In the genomic region with DNA sequence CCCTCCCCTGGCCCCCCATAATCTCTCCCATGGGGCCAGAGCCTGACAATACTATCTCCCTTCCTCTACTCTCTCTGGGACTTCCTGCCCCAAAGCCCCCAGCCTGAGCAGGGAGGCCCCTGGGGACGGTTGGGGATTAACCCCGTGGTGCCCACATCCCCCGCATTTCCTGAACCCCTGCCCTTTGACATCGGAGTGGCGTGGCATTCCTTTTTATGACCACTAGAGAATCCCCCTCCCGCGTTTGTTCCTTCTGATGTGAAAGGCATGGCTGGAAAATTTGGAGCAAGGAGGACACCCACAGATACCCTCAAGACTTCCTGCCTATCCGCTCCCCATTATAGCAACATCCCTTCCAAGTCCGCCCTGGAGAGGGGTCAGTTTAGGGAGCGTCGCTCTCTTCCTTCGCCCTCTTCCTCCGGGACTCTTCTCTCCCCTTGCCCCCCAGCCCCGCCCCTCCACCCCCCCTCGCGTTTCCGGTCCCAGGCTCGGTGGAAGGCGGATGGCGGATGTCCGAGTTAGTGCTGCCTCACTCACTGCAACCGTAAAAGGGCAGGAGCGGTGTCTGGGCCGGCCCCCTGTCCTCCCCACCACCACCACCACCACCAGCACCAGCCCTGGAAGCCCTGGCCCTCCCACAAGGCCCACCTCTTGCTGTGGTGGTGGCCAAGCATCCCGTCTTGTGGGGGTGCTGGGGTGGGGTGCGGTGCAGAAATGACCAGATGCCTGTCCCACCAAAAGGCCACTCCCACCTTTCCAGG, we compare ENCODE assay signal across 1 cellular context.
A peak's percentile ranks its signal among the peaks of the same experiment; 100 is the strongest.
TF ChIP-seq lines count a peak whose summit lies in the region.

No MANE protein-coding gene starts in this region.

TF ChIP-seq in K562, 482 proteins besides CTCF, POLR2A, EP300 and RAD21 (continued from another document and continues in another):
- TF ChIP-seq MYC (IDR thresholded peaks at IDR 0.05; ENCODE audit: low read depth, low read length) (peak; percentile 47; the same call in 1 of the 2 replicates), MYC (CRISPR knock-in tag; IDR thresholded peaks at IDR 0.05; ENCODE audit: borderline replicate concordance, low read depth) (no peak), ZNF124 (CRISPR knock-in tag; IDR thresholded peaks at IDR 0.05) (no peak), ZC3H8 (IDR thresholded peaks at IDR 0.05) (no peak), MECOM (CRISPR knock-in tag; IDR thresholded peaks at IDR 0.05) (no peak), ARID2 (IDR thresholded peaks at IDR 0.05) (no peak), TAL1 (IDR thresholded peaks at IDR 0.05) (no peak), ZNF140 (CRISPR knock-in tag; IDR thresholded peaks at IDR 0.05) (no peak), ZNF75A (CRISPR knock-in tag; IDR thresholded peaks at IDR 0.05) (no peak), YBX1 (IDR thresholded peaks at IDR 0.05) (no peak), SAFB (IDR thresholded peaks at IDR 0.05; ENCODE audit: borderline replicate concordance, low read depth, low read length) (no peak), BRD9 (IDR thresholded peaks at IDR 0.05; ENCODE audit: low read depth, partially characterized antibody) (peak; percentile 36), KAT8 (IDR thresholded peaks at IDR 0.05; ENCODE audit: low read depth) (no peak), ZNF57 (CRISPR knock-in tag; IDR thresholded peaks at IDR 0.05) (no peak), ATF7 (IDR thresholded peaks at IDR 0.05) (no peak; the same call in 1 of the 2 replicates), TSC22D4 (tag; IDR thresholded peaks at IDR 0.05) (no peak), KDM5B (IDR thresholded peaks at IDR 0.05; ENCODE audit: insufficient replicate concordance, low read depth, low read length) (no peak), ERF (CRISPR knock-in tag; IDR thresholded peaks at IDR 0.05) (no peak), PRMT5 (CRISPR knock-in tag; IDR thresholded peaks at IDR 0.05) (no peak), GTF2F1 (IDR thresholded peaks at IDR 0.05; ENCODE audit: low read depth, low read length) (no peak), SMC3 (conservative IDR thresholded peaks at IDR 0.05; ENCODE audit: insufficient read depth, low read depth, low read length) (no peak), BACH1 (tag; IDR thresholded peaks at IDR 0.05) (peak; percentile 52; the same call in 1 of the 2 replicates), RCOR1 (IDR thresholded peaks at IDR 0.05; ENCODE audit: borderline replicate concordance in 1 of 2, low read depth in 2 of 2, low read length in 2 of 2) (no peak), SIN3A (IDR thresholded peaks at IDR 0.05; ENCODE audit: borderline replicate concordance in 2 of 2, control insufficient read depth in 1 of 2, low read depth in 2 of 2, low read length in 2 of 2) (peak in 1 of 2 experiments; percentile 33; a peak in 2 of 4 replicates), ESRRA (IDR thresholded peaks at IDR 0.05; ENCODE audit: borderline replicate concordance, low read depth) (0 out of 2 replicates have a peak, but pooled peaks have one; percentile 4), BRF1 (IDR thresholded peaks at IDR 0.05; ENCODE audit: borderline replicate concordance, extremely low read depth, insufficient read length) (no peak), EZH2 (IDR thresholded peaks at IDR 0.05; ENCODE audit: borderline replicate concordance, low read depth, low read length) (no peak), JUN (IDR thresholded peaks at IDR 0.05; ENCODE audit: borderline replicate concordance, low read depth, low read length) (no peak), JUN (CRISPR knock-in tag; IDR thresholded peaks at IDR 0.05; ENCODE audit: borderline replicate concordance) (no peak), MEIS2 (IDR thresholded peaks at IDR 0.05; ENCODE audit: partially characterized antibody) (no peak), PURB (CRISPR knock-in tag; IDR thresholded peaks at IDR 0.05; ENCODE audit: low read depth) (no peak), ZNF263 (CRISPR knock-in tag; IDR thresholded peaks at IDR 0.05; ENCODE audit: borderline replicate concordance) (no peak), ADNP (tag; IDR thresholded peaks at IDR 0.05) (no peak), ATF1 (CRISPR knock-in tag; IDR thresholded peaks at IDR 0.05) (no peak), ATF1 (tag; IDR thresholded peaks at IDR 0.05) (peak; percentile 23; the same call in 1 of the 2 replicates), ZNF445 (CRISPR knock-in tag; IDR thresholded peaks at IDR 0.05; ENCODE audit: low read depth) (no peak), EGR1 (conservative IDR thresholded peaks at IDR 0.05) (peak; percentile 81), ZNF316 (IDR thresholded peaks at IDR 0.05) (no peak), SAP30 (IDR thresholded peaks at IDR 0.05; ENCODE audit: borderline replicate concordance, insufficient read depth, low read depth, low read length, poor library complexity, severe bottlenecking) (no peak), NCOR1 (IDR thresholded peaks at IDR 0.05) (no peak), ILF3 (IDR thresholded peaks at IDR 0.05; ENCODE audit: borderline replicate concordance) (no peak), CAMTA2 (CRISPR knock-in tag; conservative IDR thresholded peaks at IDR 0.05) (no peak)
- TF ChIP-seq, protein P1, sequence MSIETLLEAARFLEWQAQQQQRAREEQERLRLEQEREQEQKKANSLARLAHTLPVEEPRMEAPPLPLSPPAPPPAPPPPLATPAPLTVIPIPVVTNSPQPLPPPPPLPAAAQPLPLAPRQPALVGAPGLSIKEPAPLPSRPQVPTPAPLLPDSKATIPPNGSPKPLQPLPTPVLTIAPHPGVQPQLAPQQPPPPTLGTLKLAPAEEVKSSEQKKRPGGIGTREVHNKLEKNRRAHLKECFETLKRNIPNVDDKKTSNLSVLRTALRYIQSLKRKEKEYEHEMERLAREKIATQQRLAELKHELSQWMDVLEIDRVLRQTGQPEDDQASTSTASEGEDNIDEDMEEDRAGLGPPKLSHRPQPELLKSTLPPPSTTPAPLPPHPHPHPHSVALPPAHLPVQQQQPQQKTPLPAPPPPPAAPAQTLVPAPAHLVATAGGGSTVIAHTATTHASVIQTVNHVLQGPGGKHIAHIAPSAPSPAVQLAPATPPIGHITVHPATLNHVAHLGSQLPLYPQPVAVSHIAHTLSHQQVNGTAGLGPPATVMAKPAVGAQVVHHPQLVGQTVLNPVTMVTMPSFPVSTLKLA (conservative IDR thresholded peaks at IDR 0.05) = 0 out of 4 replicates have a peak, but pooled peaks have one; percentile 18 to 31
- TF ChIP-seq, protein P2, sequence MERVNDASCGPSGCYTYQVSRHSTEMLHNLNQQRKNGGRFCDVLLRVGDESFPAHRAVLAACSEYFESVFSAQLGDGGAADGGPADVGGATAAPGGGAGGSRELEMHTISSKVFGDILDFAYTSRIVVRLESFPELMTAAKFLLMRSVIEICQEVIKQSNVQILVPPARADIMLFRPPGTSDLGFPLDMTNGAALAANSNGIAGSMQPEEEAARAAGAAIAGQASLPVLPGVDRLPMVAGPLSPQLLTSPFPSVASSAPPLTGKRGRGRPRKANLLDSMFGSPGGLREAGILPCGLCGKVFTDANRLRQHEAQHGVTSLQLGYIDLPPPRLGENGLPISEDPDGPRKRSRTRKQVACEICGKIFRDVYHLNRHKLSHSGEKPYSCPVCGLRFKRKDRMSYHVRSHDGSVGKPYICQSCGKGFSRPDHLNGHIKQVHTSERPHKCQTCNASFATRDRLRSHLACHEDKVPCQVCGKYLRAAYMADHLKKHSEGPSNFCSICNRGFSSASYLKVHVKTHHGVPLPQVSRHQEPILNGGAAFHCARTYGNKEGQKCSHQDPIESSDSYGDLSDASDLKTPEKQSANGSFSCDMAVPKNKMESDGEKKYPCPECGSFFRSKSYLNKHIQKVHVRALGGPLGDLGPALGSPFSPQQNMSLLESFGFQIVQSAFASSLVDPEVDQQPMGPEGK (CRISPR knock-in tag; IDR thresholded peaks at IDR 0.05; ENCODE audit: borderline replicate concordance) = no peak
- TF ChIP-seq, protein P3, sequence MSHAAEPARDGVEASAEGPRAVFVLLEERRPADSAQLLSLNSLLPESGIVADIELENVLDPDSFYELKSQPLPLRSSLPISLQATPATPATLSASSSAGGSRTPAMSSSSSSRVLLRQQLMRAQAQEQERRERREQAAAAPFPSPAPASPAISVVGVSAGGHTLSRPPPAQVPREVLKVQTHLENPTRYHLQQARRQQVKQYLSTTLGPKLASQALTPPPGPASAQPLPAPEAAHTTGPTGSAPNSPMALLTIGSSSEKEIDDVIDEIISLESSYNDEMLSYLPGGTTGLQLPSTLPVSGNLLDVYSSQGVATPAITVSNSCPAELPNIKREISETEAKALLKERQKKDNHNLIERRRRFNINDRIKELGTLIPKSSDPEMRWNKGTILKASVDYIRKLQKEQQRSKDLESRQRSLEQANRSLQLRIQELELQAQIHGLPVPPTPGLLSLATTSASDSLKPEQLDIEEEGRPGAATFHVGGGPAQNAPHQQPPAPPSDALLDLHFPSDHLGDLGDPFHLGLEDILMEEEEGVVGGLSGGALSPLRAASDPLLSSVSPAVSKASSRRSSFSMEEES (CRISPR knock-in tag; IDR thresholded peaks at IDR 0.05) = no peak
- TF ChIP-seq, protein P4, sequence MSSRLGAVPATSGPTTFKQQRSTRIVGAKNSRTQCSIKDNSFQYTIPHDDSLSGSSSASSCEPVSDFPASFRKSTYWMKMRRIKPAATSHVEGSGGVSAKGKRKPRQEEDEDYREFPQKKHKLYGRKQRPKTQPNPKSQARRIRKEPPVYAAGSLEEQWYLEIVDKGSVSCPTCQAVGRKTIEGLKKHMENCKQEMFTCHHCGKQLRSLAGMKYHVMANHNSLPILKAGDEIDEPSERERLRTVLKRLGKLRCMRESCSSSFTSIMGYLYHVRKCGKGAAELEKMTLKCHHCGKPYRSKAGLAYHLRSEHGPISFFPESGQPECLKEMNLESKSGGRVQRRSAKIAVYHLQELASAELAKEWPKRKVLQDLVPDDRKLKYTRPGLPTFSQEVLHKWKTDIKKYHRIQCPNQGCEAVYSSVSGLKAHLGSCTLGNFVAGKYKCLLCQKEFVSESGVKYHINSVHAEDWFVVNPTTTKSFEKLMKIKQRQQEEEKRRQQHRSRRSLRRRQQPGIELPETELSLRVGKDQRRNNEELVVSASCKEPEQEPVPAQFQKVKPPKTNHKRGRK (tag; IDR thresholded peaks at IDR 0.05) = no peak
- TF ChIP-seq, protein P5, sequence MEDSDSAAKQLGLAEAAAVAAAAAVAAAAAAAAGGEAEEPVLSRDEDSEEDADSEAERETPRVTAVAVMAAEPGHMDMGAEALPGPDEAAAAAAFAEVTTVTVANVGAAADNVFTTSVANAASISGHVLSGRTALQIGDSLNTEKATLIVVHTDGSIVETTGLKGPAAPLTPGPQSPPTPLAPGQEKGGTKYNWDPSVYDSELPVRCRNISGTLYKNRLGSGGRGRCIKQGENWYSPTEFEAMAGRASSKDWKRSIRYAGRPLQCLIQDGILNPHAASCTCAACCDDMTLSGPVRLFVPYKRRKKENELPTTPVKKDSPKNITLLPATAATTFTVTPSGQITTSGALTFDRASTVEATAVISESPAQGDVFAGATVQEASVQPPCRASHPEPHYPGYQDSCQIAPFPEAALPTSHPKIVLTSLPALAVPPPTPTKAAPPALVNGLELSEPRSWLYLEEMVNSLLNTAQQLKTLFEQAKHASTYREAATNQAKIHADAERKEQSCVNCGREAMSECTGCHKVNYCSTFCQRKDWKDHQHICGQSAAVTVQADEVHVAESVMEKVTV (CRISPR knock-in tag; IDR thresholded peaks at IDR 0.05) = no peak
- TF ChIP-seq, protein P6, sequence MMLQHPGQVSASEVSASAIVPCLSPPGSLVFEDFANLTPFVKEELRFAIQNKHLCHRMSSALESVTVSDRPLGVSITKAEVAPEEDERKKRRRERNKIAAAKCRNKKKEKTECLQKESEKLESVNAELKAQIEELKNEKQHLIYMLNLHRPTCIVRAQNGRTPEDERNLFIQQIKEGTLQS (IDR thresholded peaks at IDR 0.05) = no peak
- TF ChIP-seq, protein P6 (CRISPR knock-in tag; conservative IDR thresholded peaks at IDR 0.05) = no peak
- TF ChIP-seq, protein P7, sequence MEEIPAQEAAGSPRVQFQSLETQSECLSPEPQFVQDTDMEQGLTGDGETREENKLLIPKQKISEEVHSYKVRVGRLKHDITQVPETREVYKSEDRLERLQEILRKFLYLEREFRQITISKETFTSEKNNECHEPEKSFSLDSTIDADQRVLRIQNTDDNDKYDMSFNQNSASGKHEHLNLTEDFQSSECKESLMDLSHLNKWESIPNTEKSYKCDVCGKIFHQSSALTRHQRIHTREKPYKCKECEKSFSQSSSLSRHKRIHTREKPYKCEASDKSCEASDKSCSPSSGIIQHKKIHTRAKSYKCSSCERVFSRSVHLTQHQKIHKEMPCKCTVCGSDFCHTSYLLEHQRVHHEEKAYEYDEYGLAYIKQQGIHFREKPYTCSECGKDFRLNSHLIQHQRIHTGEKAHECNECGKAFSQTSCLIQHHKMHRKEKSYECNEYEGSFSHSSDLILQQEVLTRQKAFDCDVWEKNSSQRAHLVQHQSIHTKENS (CRISPR knock-in tag; IDR thresholded peaks at IDR 0.05) = no peak
- TF ChIP-seq, protein P8, sequence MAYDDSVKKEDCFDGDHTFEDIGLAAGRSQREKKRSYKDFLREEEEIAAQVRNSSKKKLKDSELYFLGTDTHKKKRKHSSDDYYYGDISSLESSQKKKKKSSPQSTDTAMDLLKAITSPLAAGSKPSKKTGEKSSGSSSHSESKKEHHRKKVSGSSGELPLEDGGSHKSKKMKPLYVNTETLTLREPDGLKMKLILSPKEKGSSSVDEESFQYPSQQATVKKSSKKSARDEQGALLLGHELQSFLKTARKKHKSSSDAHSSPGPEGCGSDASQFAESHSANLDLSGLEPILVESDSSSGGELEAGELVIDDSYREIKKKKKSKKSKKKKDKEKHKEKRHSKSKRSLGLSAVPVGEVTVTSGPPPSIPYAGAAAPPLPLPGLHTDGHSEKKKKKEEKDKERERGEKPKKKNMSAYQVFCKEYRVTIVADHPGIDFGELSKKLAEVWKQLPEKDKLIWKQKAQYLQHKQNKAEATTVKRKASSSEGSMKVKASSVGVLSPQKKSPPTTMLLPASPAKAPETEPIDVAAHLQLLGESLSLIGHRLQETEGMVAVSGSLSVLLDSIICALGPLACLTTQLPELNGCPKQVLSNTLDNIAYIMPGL (CRISPR knock-in tag; IDR thresholded peaks at IDR 0.05) = no peak
- TF ChIP-seq, protein P9, sequence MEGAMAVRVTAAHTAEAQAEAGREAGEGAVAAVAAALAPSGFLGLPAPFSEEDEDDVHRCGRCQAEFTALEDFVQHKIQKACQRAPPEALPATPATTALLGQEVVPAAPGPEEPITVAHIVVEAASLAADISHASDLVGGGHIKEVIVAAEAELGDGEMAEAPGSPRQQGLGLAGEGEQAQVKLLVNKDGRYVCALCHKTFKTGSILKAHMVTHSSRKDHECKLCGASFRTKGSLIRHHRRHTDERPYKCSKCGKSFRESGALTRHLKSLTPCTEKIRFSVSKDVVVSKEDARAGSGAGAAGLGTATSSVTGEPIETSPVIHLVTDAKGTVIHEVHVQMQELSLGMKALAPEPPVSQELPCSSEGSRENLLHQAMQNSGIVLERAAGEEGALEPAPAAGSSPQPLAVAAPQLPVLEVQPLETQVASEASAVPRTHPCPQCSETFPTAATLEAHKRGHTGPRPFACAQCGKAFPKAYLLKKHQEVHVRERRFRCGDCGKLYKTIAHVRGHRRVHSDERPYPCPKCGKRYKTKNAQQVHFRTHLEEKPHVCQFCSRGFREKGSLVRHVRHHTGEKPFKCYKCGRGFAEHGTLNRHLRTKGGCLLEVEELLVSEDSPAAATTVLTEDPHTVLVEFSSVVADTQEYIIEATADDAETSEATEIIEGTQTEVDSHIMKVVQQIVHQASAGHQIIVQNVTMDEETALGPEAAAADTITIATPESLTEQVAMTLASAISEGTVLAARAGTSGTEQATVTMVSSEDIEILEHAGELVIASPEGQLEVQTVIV (CRISPR knock-in tag; IDR thresholded peaks at IDR 0.05; ENCODE audit: borderline replicate concordance) = no peak
